15 cellular contexts compared by ENCODE assay signal in genomic region chr1:74714429-74715362, GRCh38. TPM values are rescaled to one million over a fixed set of nuclear protein-coding genes. Genes with fewer than 3 reads are reported as not detected.
A peak's percentile ranks its signal among the peaks of the same experiment; 100 is the strongest.
DNase-seq lines count a peak whose midpoint lies in the region; ATAC-seq and TF ChIP-seq lines count a peak whose summit lies in the region.
"Had no signal": no experiment of that assay in that cellular context is flagged by ENCODE, and none has a peak within 500 bp of the region (broad histone marks: within the 10 kb centered on the region; RNA-seq: fewer than 3 reads in every experiment).

No MANE protein-coding gene starts in this region.

- peak; percentile 78 for ATAC-seq in GM18511 (IDR thresholded peaks at IDR 0.05; ENCODE audit: unreplicated experiment)
- peak; percentile 78 for ATAC-seq in GM21526 (IDR thresholded peaks at IDR 0.05; ENCODE audit: low FRiP score, unreplicated experiment)
- ATAC-seq in HG03045 (IDR thresholded peaks at IDR 0.05; ENCODE audit: unreplicated experiment), result peak; percentile 61
- peak; percentile 22 for ATAC-seq in gastroesophageal sphincter
- no peak for ATAC-seq in upper lobe of right lung

- H3K27me3 ChIP-seq in gastroesophageal sphincter, result no peaks in the 10 kb centered on the region
- H3K27me3 ChIP-seq in upper lobe of right lung, result no peaks in the 10 kb centered on the region
- H3K27me3 ChIP-seq in dorsolateral prefrontal cortex, result no peaks in the 10 kb centered on the region

- DNase-seq in NK-92 treated with Interleukin-12 subunit alpha and Interleukin-12 subunit beta, amount 100 ng/mL, for 24 hours (lab: John Stamatoyannopoulos, UW), result no peak
- DNase-seq in upper lobe of right lung (no peak), dorsolateral prefrontal cortex (no peak), Ammon's horn (ENCODE audit: low spot score) (no peak)
- DNase-seq: amygdala, C1 segment of cervical spinal cord, GF-D8, hippocampal formation, KG1, NCI-H2107 had no signal

- no peak for TF ChIP-seq POLR2A in gastroesophageal sphincter (IDR thresholded peaks at IDR 0.05)

- H3K27ac ChIP-seq in gastroesophageal sphincter (peak overlapping the region in 3 of 4 donors; percentile 9 to 60 (median 59)), upper lobe of right lung (no peak overlapping the region), dorsolateral prefrontal cortex (no peak overlapping the region)

- WGBS in gastroesophageal sphincter (ENCODE audit: low coverage in 1 of 2), 2 donors, result 36 to 67% methylated on average over 1 of the region's 1 CpG

- intact Hi-C loops in upper lobe of right lung (cut with DNase I), result no loop called here
- intact Hi-C loops in dorsolateral prefrontal cortex (cut with DNase I), result no loop called here

- TF ChIP-seq CTCF in gastroesophageal sphincter (IDR thresholded peaks at IDR 0.05) (no peak), upper lobe of right lung (IDR thresholded peaks at IDR 0.05) (no peak), dorsolateral prefrontal cortex (IDR thresholded peaks at IDR 0.05 in 54 of 56, conservative IDR thresholded peaks at IDR 0.05 in 2 of 56; ENCODE audit: low read depth in 1 of 56, partially characterized antibody in 56 of 56) (no peak)

- no peaks in the 10 kb centered on the region for H3K9me3 ChIP-seq in gastroesophageal sphincter
- no peaks in the 10 kb centered on the region for H3K9me3 ChIP-seq in upper lobe of right lung

- TF ChIP-seq EP300 in gastroesophageal sphincter (IDR thresholded peaks at IDR 0.05), result no peak

- H3K36me3 ChIP-seq in gastroesophageal sphincter (peaks cover 0 to 79% of the 10 kb centered on the region in 2 donors), upper lobe of right lung (peaks cover 71% of the 10 kb centered on the region)

- H3K4me1 ChIP-seq in gastroesophageal sphincter (peaks cover 4 to 39% (median 6%) of the 10 kb centered on the region in 3 donors), upper lobe of right lung (no peaks in the 10 kb centered on the region)

- H3K4me3 ChIP-seq in gastroesophageal sphincter (no peak overlapping the region), upper lobe of right lung (no peak overlapping the region), dorsolateral prefrontal cortex (no peak overlapping the region)

RNA-seq across cellular contexts. Expression of gene CRYZ, which starts 18.2 kb away (rescaled TPM):
- total RNA-seq in gastroesophageal sphincter, result 10 to 100 TPM; 43.8 to 79.7 (median 64.8) TPM
- total RNA-seq in upper lobe of right lung, result 48.3 TPM
- total RNA-seq in dorsolateral prefrontal cortex, result 10 to 100 TPM in 118 of 120 experiments, 1 to 10 TPM in 2; 5.2 to 48.1 (median 22.9) TPM

RNA-seq across cellular contexts. Expression of gene TYW3, which starts 18.3 kb away (rescaled TPM):
- total RNA-seq in gastroesophageal sphincter (10 to 100 TPM; 20.3 to 37.8 (median 31.2) TPM), upper lobe of right lung (18.4 TPM), dorsolateral prefrontal cortex (10 to 100 TPM; 12.1 to 31.0 (median 20.4) TPM)

RNA-seq across cellular contexts. Expression of gene ERICH3, which starts 41.1 kb away (rescaled TPM):
- total RNA-seq in gastroesophageal sphincter (under 1 TPM in 1 of 4 donors, not detected in 3; 0.13 TPM), upper lobe of right lung (not detected), dorsolateral prefrontal cortex (10 to 100 TPM in 118 of 120 experiments, 1 to 10 TPM in 2; 8.1 to 45.1 (median 31.0) TPM)
- total RNA-seq: H1 had no signal

Comparison
In these comparisons a context has a peak if more than half of its experiments do, and no peak if none do; other contexts are left out.
1. H3K27ac ChIP-seq: peak in gastroesophageal sphincter (3 of 4); none in upper lobe of right lung (single experiment) and dorsolateral prefrontal cortex (0 of 59).